ENCODE assay signal across 35 cellular contexts in genomic region chr9:121405899-121406298, GRCh38. TPM values are rescaled to one million over a fixed set of nuclear protein-coding genes. Genes with fewer than 3 reads are reported as not detected.
DNase-seq lines count a peak whose midpoint lies in the region; ATAC-seq, FAIRE-seq and TF ChIP-seq lines count a peak whose summit lies in the region.
"Had no signal": no experiment of that assay in that cellular context is flagged by ENCODE, and none has a peak within 500 bp of the region (broad histone marks: within the 10 kb centered on the region; RNA-seq: fewer than 3 reads in every experiment).

No MANE protein-coding gene starts in this region.

- BruUV-seq in HCT116 (replicated peaks; lab: Mats Ljungman, UMichigan) (no TSS peak), K562 (replicated peaks; lab: Mats Ljungman, UMichigan) (no TSS peak), Calu3 (replicated peaks; lab: Mats Ljungman, UMichigan) (no TSS peak)

- H3K4me1 Mint-ChIP-seq in Calu3 (ENCODE audit: low read depth, unreplicated experiment) = no peaks in the 10 kb centered on the region
- H3K4me1 Mint-ChIP-seq: B cell; CD14-positive monocyte; CD4-positive, alpha-beta memory T cell; CD4-positive, CD25-positive, alpha-beta regulatory T cell; CD8-positive, alpha-beta memory T cell had no signal

- no peaks in the 10 kb centered on the region for H3K9me1 ChIP-seq in K562 (ENCODE audit: control insufficient read depth, insufficient read depth, low read length)

- no peaks in the 10 kb centered on the region for H3K36me3 ChIP-seq in HCT116 (ENCODE audit: control insufficient read depth in 1 of 2, insufficient read depth in 2 of 2, low read length in 2 of 2)
- H3K36me3 ChIP-seq in HEK293 (ENCODE audit: control insufficient read depth in 2 of 2, insufficient read depth in 1 of 2, low read length in 2 of 2) = no peaks in the 10 kb centered on the region
- no peaks in the 10 kb centered on the region for H3K36me3 ChIP-seq in K562 (ENCODE audit: control insufficient read depth, insufficient read depth, low read length)
- H3K36me3 ChIP-seq: BE2C, BLaER1 had no signal

- no peaks in the 10 kb centered on the region for H3K36me3 Mint-ChIP-seq in Calu3 (ENCODE audit: insufficient read depth, unreplicated experiment)
- H3K36me3 Mint-ChIP-seq: CD14-positive monocyte; CD4-positive, alpha-beta memory T cell; CD4-positive, CD25-positive, alpha-beta regulatory T cell; CD8-positive, alpha-beta T cell had no signal

- TF ChIP-seq RAD21 in HCT116 (IDR thresholded peaks at IDR 0.05; ENCODE audit: low read depth) = no peak
- no peak for TF ChIP-seq RAD21 in K562 (CRISPR knock-in tag; conservative IDR thresholded peaks at IDR 0.05 in 1 of 2, IDR thresholded peaks at IDR 0.05 in 1 of 2)

- no peak for TF ChIP-seq EP300 in K562 (IDR thresholded peaks at IDR 0.05; ENCODE audit: low read length)

- no peaks in the 10 kb centered on the region for H3K79me2 ChIP-seq in HCT116 (ENCODE audit: insufficient read depth, low read length)
- H3K79me2 ChIP-seq in K562 (ENCODE audit: control insufficient read depth, insufficient read depth, low read length) = no peaks in the 10 kb centered on the region

- TF ChIP-seq POLR2A in H54 (IDR thresholded peaks at IDR 0.05; ENCODE audit: low read depth, low read length) = no peak
- no peak for TF ChIP-seq POLR2A in HCT116 (IDR thresholded peaks at IDR 0.05; ENCODE audit: borderline replicate concordance, extremely low read depth, insufficient read depth, insufficient read length)
- no peak for TF ChIP-seq POLR2A in K562 (conservative IDR thresholded peaks at IDR 0.05)

- H3K4me3 Mint-ChIP-seq in Calu3 (ENCODE audit: low read depth, unreplicated experiment) = no peak overlapping the region
- H3K4me3 Mint-ChIP-seq: B cell; CD14-positive monocyte; CD4-positive, alpha-beta memory T cell; CD4-positive, alpha-beta T cell; CD4-positive, CD25-positive, alpha-beta regulatory T cell; CD8-positive, alpha-beta memory T cell; CD8-positive, alpha-beta T cell had no signal

- 0% methylated on average over 1 of the region's 1 CpG for WGBS in K562 (ENCODE audit: insufficient coverage, low coverage, missing lambda C conversion rate)

- FAIRE-seq in H54 (lab: Jason Lieb, UNC) = peak; percentile 67
- FAIRE-seq in K562 (lab: Jason Lieb, UNC) = no peak
- FAIRE-seq: A549, D721Med had no signal

- ATAC-seq in HCT116 = no peak
- ATAC-seq in K562 = no peak
- ATAC-seq in GM19455 (IDR thresholded peaks at IDR 0.05; ENCODE audit: unreplicated experiment) = no peak
- ATAC-seq: A549; CD8-positive, alpha-beta T cell had no signal

- H3K4me2 ChIP-seq in HCT116 (ENCODE audit: low read length) (no peak overlapping the region), K562 (ENCODE audit: insufficient read depth, low read length) (no peak overlapping the region)
- H3K4me2 ChIP-seq: A549; BLaER1; BLaER1 treated with 17β-estradiol and CSF1 and Interleukin-3, amounts not matched to agents 10 nM and 100 nM had no signal

- intact Hi-C loops in HCT116 (cut with micrococcal nuclease) (no loop called here), K562 (cut with micrococcal nuclease) (no loop called here), Calu3 (cut with micrococcal nuclease; ENCODE audit: unreplicated experiment) (no loop called here)

- H3K27ac ChIP-seq in HCT116 (ENCODE audit: low read depth, low read length) (no peak overlapping the region), HEK293 (ENCODE audit: extremely low read depth, low read depth, low read length) (no peak overlapping the region), K562 (ENCODE audit: extremely low read depth, low read depth, low read length) (no peak overlapping the region)
- H3K27ac ChIP-seq: 22Rv1; A549; BLaER1; BLaER1 treated with 17β-estradiol and CSF1 and Interleukin-3, amounts not matched to agents 10 nM and 100 nM; C4-2B had no signal

- in situ Hi-C loops in K562 (cut with MboI) = no loop called here

- H3K9me3 ChIP-seq in HCT116 (ENCODE audit: control insufficient read depth in 1 of 2, insufficient read depth in 1 of 2, low read depth in 1 of 2, low read length in 2 of 2) (no peaks in the 10 kb centered on the region), HEK293 (ENCODE audit: control insufficient read depth, insufficient read depth, low read depth, low read length) (no peaks in the 10 kb centered on the region), K562 (replicated peaks; ENCODE audit: control insufficient read depth, insufficient read depth, low read depth, low read length) (no peaks in the 10 kb centered on the region; the same call in 1 of the 2 replicates)
- H3K9me3 ChIP-seq: BE2C had no signal

- H2AFZ ChIP-seq in HCT116 (ENCODE audit: low read depth, low read length, poor library complexity, severe bottlenecking) = no peak overlapping the region
- no peak overlapping the region for H2AFZ ChIP-seq in K562 (ENCODE audit: low read depth, low read length)

- H3K4me1 ChIP-seq in HCT116 (ENCODE audit: control insufficient read depth in 1 of 2, insufficient read depth in 2 of 2, low read length in 2 of 2) (no peaks in the 10 kb centered on the region), HEK293 (ENCODE audit: control insufficient read depth, insufficient read depth, low read length) (no peaks in the 10 kb centered on the region), K562 (replicated peaks in 1 of 2; ENCODE audit: control insufficient read depth in 2 of 2, insufficient read depth in 2 of 2, low read length in 2 of 2) (no peaks in the 10 kb centered on the region)
- H3K4me1 ChIP-seq: A549; BE2C; BLaER1; BLaER1 treated with 17β-estradiol and CSF1 and Interleukin-3, amounts not matched to agents 10 nM and 100 nM; Caco-2 had no signal

- no peaks in the 10 kb centered on the region for H3K9me2 ChIP-seq in HCT116 (ENCODE audit: insufficient read depth)

- DNase-seq in H54 (ENCODE audit: insufficient read length, low spot score) (no peak), HCT116 (ENCODE audit: low read depth, low spot score) (no peak), K562 (ENCODE audit: extremely low read depth in 1 of 4, low spot score in 3 of 4) (no peak), ureter (ENCODE audit: low spot score) (no peak), Calu3 (no peak)
- no peak for DNase-seq in activated CD4-positive, alpha-beta T cell treated with anti-CD3 and anti-CD28 coated beads for 48 hours
- DNase-seq: 8988T; ACHN; AML-193; BE2C; C1 segment of cervical spinal cord; Caco-2; CD4-positive, alpha-beta memory T cell; CD4-positive, alpha-beta T cell; CD4-positive, CD25-positive, alpha-beta regulatory T cell; CD8-positive, alpha-beta memory T cell; CD8-positive, alpha-beta T cell; COR-L47; DMS 273 treated with DMSO at 0.1 percent for 48 hours; DMS153; DMS53; DMS79; DMS79 treated with DMSO at 0.1 percent for 48 hours; DND-41; EL had no signal

- H3K4me3 ChIP-seq in HCT116 (replicated peaks in 1 of 2; ENCODE audit: low read depth in 1 of 2, low read length in 2 of 2) (no peak overlapping the region), HEK293 (ENCODE audit: low read depth, low read length) (no peak overlapping the region), K562 (no peak overlapping the region)
- H3K4me3 ChIP-seq: A549; BLaER1; BLaER1 treated with 17β-estradiol and CSF1 and Interleukin-3, amounts not matched to agents 10 nM and 100 nM had no signal

- H3K9ac ChIP-seq in HCT116 (ENCODE audit: low read length) = no peak overlapping the region
- no peak overlapping the region for H3K9ac ChIP-seq in K562 (ENCODE audit: insufficient read depth in 1 of 2, low read depth in 2 of 2, low read length in 2 of 2)
- H3K9ac ChIP-seq: BLaER1; BLaER1 treated with 17β-estradiol and CSF1 and Interleukin-3, amounts not matched to agents 10 nM and 100 nM had no signal

- H4K20me1 ChIP-seq in HCT116 (ENCODE audit: insufficient read depth) = no peaks in the 10 kb centered on the region
- no peaks in the 10 kb centered on the region for H4K20me1 ChIP-seq in K562 (replicated peaks; ENCODE audit: control insufficient read depth, insufficient read depth, low read length)
- H4K20me1 ChIP-seq: BLaER1; BLaER1 treated with 17β-estradiol and CSF1 and Interleukin-3, amounts not matched to agents 10 nM and 100 nM had no signal

- TF ChIP-seq CTCF in HCT116 (IDR thresholded peaks at IDR 0.05 in 2 of 3, conservative IDR thresholded peaks at IDR 0.05 in 1 of 3; ENCODE audit: borderline replicate concordance in 1 of 3, insufficient read depth in 1 of 3, low read depth in 2 of 3, low read length in 2 of 3) (no peak), HEK293 (tag by site-specific recombination; IDR thresholded peaks at IDR 0.05) (no peak), K562 (IDR thresholded peaks at IDR 0.05 in 2 of 3, conservative IDR thresholded peaks at IDR 0.05 in 1 of 3; ENCODE audit: insufficient read depth in 2 of 3, low read depth in 1 of 3, low read length in 3 of 3) (no peak), Calu3 (IDR thresholded peaks at IDR 0.05; ENCODE audit: unreplicated experiment) (no peak)

- POLR2A ChIA-PET in HCT116 (lab: Charles Lee) = no interaction called here
- POLR2A ChIA-PET in HEK293 (lab: Yijun Ruan, JAX) = no interaction called here
- POLR2A ChIA-PET in K562 (lab: Yijun Ruan, JAX) = interaction anchor here (0.7 kb wide), 1 partner anchor 8 kb away, joined by 3 read pairs; no protein-coding TSS in a partner anchor

- H3K9me3 Mint-ChIP-seq in Calu3 (ENCODE audit: low read depth, unreplicated experiment) = no peaks in the 10 kb centered on the region

- RAD21 ChIA-PET in HCT116 (lab: Charles Lee; ENCODE audit: low non-redundant PET in 1 of 2, low total read pairs in 2 of 2, uncharacterized antibody in 2 of 2, unreplicated experiment in 2 of 2) = no interaction called here

- no peak overlapping the region for H3K27ac Mint-ChIP-seq in Calu3 (ENCODE audit: unreplicated experiment)
- H3K27ac Mint-ChIP-seq: B cell; CD14-positive monocyte; CD4-positive, alpha-beta memory T cell; CD4-positive, alpha-beta T cell; CD4-positive, CD25-positive, alpha-beta regulatory T cell; CD8-positive, alpha-beta memory T cell; CD8-positive, alpha-beta T cell had no signal

- peaks cover 26% of the 10 kb centered on the region for H3K27me3 Mint-ChIP-seq in Calu3 (ENCODE audit: unreplicated experiment)
- H3K27me3 Mint-ChIP-seq: B cell; CD4-positive, alpha-beta T cell had no signal

- CTCF ChIA-PET in HCT116 (lab: Charles Lee) = no interaction called here
- CTCF ChIA-PET in HEK293 (lab: Yijun Ruan, JAX) = interaction anchor here (0.7 to 4.6 kb wide), 3 partner anchors 16 to 649 kb away, joined by 3 to 27 read pairs (median 6); no protein-coding TSS in a partner anchor
- CTCF ChIA-PET in K562 (lab: Yijun Ruan, JAX; ENCODE audit: low intra/inter-chr PET ratio) = no interaction called here
- CTCF ChIA-PET in Calu3 (lab: Charles Lee) = interaction anchor here (0.7 kb wide), 1 partner anchor 187 kb away, joined by 6 read pairs; no protein-coding TSS in a partner anchor

- H3K27me3 ChIP-seq in HCT116 (ENCODE audit: insufficient read depth, low read length) (no peaks in the 10 kb centered on the region), K562 (ENCODE audit: control insufficient read depth in 2 of 2, insufficient read depth in 2 of 2, low read length in 2 of 2) (no peaks in the 10 kb centered on the region)
- H3K27me3 ChIP-seq: BLaER1; BLaER1 treated with 17β-estradiol and CSF1 and Interleukin-3, amounts not matched to agents 10 nM and 100 nM had no signal

RNA-seq across cellular contexts. Expression of gene STOM, which starts 35.8 kb away (rescaled TPM):
- total RNA-seq in HCT116 (2021; ENCODE audit: unreplicated experiment) (22.4 TPM), K562 (2014; rRNA removed) (23.2 and 34.7 TPM in 2 replicates), K562 (2014; rRNA removed; fragmentation: Illumina TruSeq; extraction: Trizol) (43.9 and 52.4 TPM in 2 replicates), K562 (2015; rRNA removed; fragmentation: Illumina TruSeq; extraction: Trizol) (54.4 and 58.1 TPM in 2 replicates), K562 (2021) (56.7 and 56.9 TPM in 2 replicates), ureter (191 TPM), Calu3 (2022) (25.2 and 25.5 TPM in 2 replicates)
- 13.6 and 16.1 TPM in 2 replicates for polyA plus RNA-seq in HCT116 (2012)
- total RNA-seq in K562 (2011; cell fraction: chromatin; rRNA removed; ENCODE audit: low replicate concordance) = 57.6 and 69.2 TPM in 2 replicates
- 86.6 and 95.4 TPM in 2 replicates for total RNA-seq in K562 (2011; cell fraction: nucleolus; rRNA removed)
- total RNA-seq in K562 (2011; cell fraction: nucleoplasm; rRNA removed) = 109 and 133 TPM in 2 replicates
- polyA plus RNA-seq in K562 (2011; rRNA removed) (62.6 and 140 TPM in 2 replicates), K562 (2014; fragmentation: Illumina TruSeq; extraction: Trizol) (46.9 and 49.4 TPM in 2 replicates), K562 (2014; fragmentation: Nextera tagmentation; extraction: Ambion mirVana) (10 to 100 TPM; 24.6 to 35.8 TPM), K562 (2014; rRNA removed) (33.5 and 43.0 TPM in 2 replicates)
- 46.5 and 61.5 TPM in 2 replicates for polyA plus RNA-seq in K562 (2011; cell fraction: cytosol; rRNA removed)
- polyA plus RNA-seq in K562 (2011; cell fraction: nucleus; rRNA removed) = 15.3 and 22.4 TPM in 2 replicates
- 27.0 and 42.0 TPM in 2 replicates for polyA plus RNA-seq in K562 (2012)
- 40.2 and 82.5 TPM in 2 replicates for polyA minus RNA-seq in K562 (2011; rRNA and poly(A)+ RNA removed)
- 37.9 and 62.8 TPM in 2 replicates for polyA minus RNA-seq in K562 (2011; cell fraction: cytosol; rRNA and poly(A)+ RNA removed)
- 11.0 and 11.8 TPM in 2 replicates for polyA minus RNA-seq in K562 (2011; cell fraction: nucleus; rRNA and poly(A)+ RNA removed)

Comparison
In these comparisons a context has a peak if more than half of its experiments do, and no peak if none do; other contexts are left out.
1. CTCF ChIA-PET loops: an anchor here in HEK293 (0.7 to 4.6 kb wide) and Calu3 (0.7 kb wide); none called in HCT116 and K562.